In the genomic region with DNA sequence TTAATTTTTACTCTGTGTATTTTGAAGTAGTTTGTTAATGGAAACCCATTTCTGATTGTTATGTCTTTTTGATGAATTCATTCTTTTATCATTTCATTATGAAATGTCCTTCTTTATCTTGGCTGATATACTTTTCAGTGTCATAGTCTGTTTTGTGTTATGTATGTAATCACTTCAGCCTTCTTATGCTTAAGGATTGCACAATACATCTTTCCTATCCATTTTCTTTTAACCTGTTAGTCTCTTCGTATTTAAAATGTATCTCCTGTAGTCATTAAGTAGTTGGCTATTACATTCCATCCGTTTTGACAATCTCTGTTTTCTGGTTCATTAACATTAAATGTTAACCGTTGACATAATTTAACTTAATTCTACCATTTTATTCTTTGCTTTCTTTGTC, we compare ENCODE assay signal across 33 cellular contexts.
"Had no signal": no experiment of that assay in that cellular context is flagged by ENCODE, and none has a peak within 500 bp of the region (broad histone marks: within the 10 kb centered on the region; RNA-seq: fewer than 3 reads in every experiment).

No MANE protein-coding gene starts in this region.

- H3K27ac ChIP-seq: adrenal gland, body of pancreas, brain microvascular endothelial cell, breast epithelium, VCaP had no signal

- H3K27me3 ChIP-seq: adrenal gland, body of pancreas, brain microvascular endothelial cell, breast epithelium had no signal

- ATAC-seq: activated CD8-positive, alpha-beta T cell treated with anti-CD3 and anti-CD28 coated beads for 36 hours; activated naive CD4-positive, alpha-beta T cell treated with anti-CD3 and anti-CD28 coated beads, Interleukin-2, amount 50 U/mL, for 72 hours; activated T-cell treated with anti-CD3 and anti-CD28 coated beads, Interleukin-2, amount 50 U/mL, for 4 hours; activated T-cell treated with anti-CD3 and anti-CD28 coated beads, Interleukin-2, amount 50 U/mL, for 72 hours; activated T-helper 17 cell treated with anti-CD3 and anti-CD28 coated beads, Interleukin-2, amount 50 U/mL, for 72 hours; body of pancreas had no signal

- H3K4me3 ChIP-seq: adrenal gland, body of pancreas, breast epithelium had no signal

- H3K4me1 ChIP-seq: adrenal gland, body of pancreas, breast epithelium had no signal

- H3K9me3 ChIP-seq: adrenal gland, body of pancreas, breast epithelium had no signal

- H3K36me3 ChIP-seq: adrenal gland, brain microvascular endothelial cell, breast epithelium had no signal

- DNase-seq: activated B cell treated with CpG ODN at 0.5 μM for 24 hours; activated CD4-positive, alpha-beta memory T cell treated with anti-CD3 and anti-CD28 coated beads for 36 hours; activated CD4-positive, alpha-beta T cell treated with anti-CD3 and anti-CD28 coated beads for 4 hours; activated CD4-positive, alpha-beta T cell treated with anti-CD3 and anti-CD28 coated beads, Interleukin-2, amount 10 ng/mL, durations not matched to agents 24 days and 14 days; activated CD4-positive, alpha-beta T cell treated with anti-CD3 and anti-CD28 coated beads, Interleukin-2, amount 50 U/mL, for 1 hour; activated CD4-positive, alpha-beta T cell treated with anti-CD3 and anti-CD28 coated beads, Interleukin-2, amount 50 U/mL, for 4 hours; activated CD4-positive, CD25-positive, alpha-beta regulatory T cell treated with anti-CD3 and anti-CD28 coated beads, Interleukin-2, amount 50 U/mL, for 72 hours; activated CD8-positive, alpha-beta memory T cell treated with anti-CD3 and anti-CD28 coated beads, Interleukin-2, amount 50 U/mL, for 4 hours; activated CD8-positive, alpha-beta T cell treated with anti-CD3 and anti-CD28 coated beads for 36 hours; activated effector memory CD4-positive, alpha-beta T cell treated with anti-CD3 and anti-CD28 coated beads, Interleukin-2, amount 50 U/mL, for 16 hours; activated gamma-delta T cell treated with Interleukin-2 at 50 U/mL for 16 hours; activated naive CD4-positive, alpha-beta T cell; activated naive CD4-positive, alpha-beta T cell treated with anti-CD3 and anti-CD28 coated beads for 36 hours; activated naive CD4-positive, alpha-beta T cell treated with anti-CD3 and anti-CD28 coated beads, Interleukin-2, amount 50 U/mL, for 16 hours; activated naive CD8-positive, alpha-beta T cell treated with anti-CD3 and anti-CD28 coated beads for 36 hours; activated T-cell treated with anti-CD3 and anti-CD28 coated beads for 4 hours; activated T-cell treated with anti-CD3 and anti-CD28 coated beads, Interleukin-2, amount 50 U/mL, for 1 hour; activated T-cell treated with anti-CD3 and anti-CD28 coated beads, Interleukin-2, amount 50 U/mL, for 4 hours; activated T-cell treated with anti-CD3 and anti-CD28 coated beads, Interleukin-2, amount 50 U/mL, for 72 hours; adrenal gland; amniotic stem cell; aorta; body of pancreas; brain microvascular endothelial cell; central memory CD4-positive, alpha-beta T cell; T-helper 2 cell; T-helper 9 cell had no signal

- FAIRE-seq: astrocyte, TTC549 had no signal
